8 cellular contexts compared by ENCODE assay signal in genomic region chr6:96521267-96521624, GRCh38. TPM values are rescaled to one million over a fixed set of nuclear protein-coding genes. Genes with fewer than 3 reads are reported as not detected.
A peak's percentile ranks its signal among the peaks of the same experiment; 100 is the strongest.
DNase-seq lines count a peak whose midpoint lies in the region; ATAC-seq and TF ChIP-seq lines count a peak whose summit lies in the region.

No MANE protein-coding gene starts in this region.

- ATAC-seq in HG03066 (IDR thresholded peaks at IDR 0.05; ENCODE audit: low read depth, unreplicated experiment) (peak; percentile 19), left lobe of liver (peak; percentile 43)

- H3K4me3 ChIP-seq in ascending aorta (peak overlapping the region; percentile 76 to 89), tibial artery (peak overlapping the region; percentile 60 to 71)

- H3K4me1 ChIP-seq in ascending aorta (peaks cover 4 to 19% of the 10 kb centered on the region in 2 donors), tibial artery (peaks cover 0 to 26% (median 16%) of the 10 kb centered on the region in 4 donors)

- H3K9me3 ChIP-seq in ascending aorta (no peaks in the 10 kb centered on the region), tibial artery (no peaks in the 10 kb centered on the region)

- H3K27ac ChIP-seq in ascending aorta (peak overlapping the region; percentile 92 to 97), tibial artery (peak overlapping the region; percentile 85 to 92)

- intact Hi-C loops in ascending aorta (cut with DNase I) (loop anchor here (2.0 to 10.0 kb wide), 4 partner anchors 316 to 946 kb away; partner anchors contain the start of genes GPR63 and MANEA), tibial artery (cut with DNase I; ENCODE audit: low total_unique reads) (loop anchor here (5.0 kb wide), 2 partner anchors 376 to 761 kb away; partner anchors contain the start of genes MMS22L and NDUFAF4)

- peak; percentile 66 for DNase-seq in DMS53 (lab: John Stamatoyannopoulos, UW)
- DNase-seq in DMS53 treated with DMSO at 0.1 percent for 48 hours (lab: John Stamatoyannopoulos, UW; ENCODE audit: unreplicated experiment) = no peak
- no peak for DNase-seq in ascending aorta (ENCODE audit: low spot score in 2 of 2)
- no peak for DNase-seq in left lobe of liver (ENCODE audit: low spot score)
- no peak for DNase-seq in tibial artery
- DNase-seq in globus pallidus (ENCODE audit: low spot score) = no peak
- no peak for DNase-seq in NCI-H2171 treated with DMSO at 0.1 percent for 48 hours (lab: John Stamatoyannopoulos, UW)

- H3K36me3 ChIP-seq in ascending aorta = peaks cover 4 to 10% of the 10 kb centered on the region in 2 donors
- H3K36me3 ChIP-seq in tibial artery = peaks cover 10 to 12% (median 10%) of the 10 kb centered on the region in 3 donors

- TF ChIP-seq CTCF in ascending aorta (IDR thresholded peaks at IDR 0.05) = no peak
- TF ChIP-seq CTCF in tibial artery (IDR thresholded peaks at IDR 0.05) = no peak

- H3K27me3 ChIP-seq in ascending aorta (no peaks in the 10 kb centered on the region), tibial artery (no peaks in the 10 kb centered on the region)

RNA-seq across cellular contexts. Expression of gene UFL1, which starts 0.4 kb away (rescaled TPM):
- total RNA-seq in ascending aorta (15.4 TPM), left lobe of liver (14.4 TPM)

RNA-seq across cellular contexts. Expression of gene FHL5, which starts 41.7 kb away (rescaled TPM):
- 128 TPM for total RNA-seq in ascending aorta
- total RNA-seq in left lobe of liver = 0.23 TPM

Comparison
In these comparisons a context has a peak if more than half of its experiments do, and no peak if none do; other contexts are left out.
1. RNA of gene FHL5, which starts 41.7 kb away (total RNA-seq): 128 TPM in ascending aorta (single experiment); 0.23 TPM in left lobe of liver (single experiment); every median in the first group is over 100 times any median in the second.